ENCODE assay signal across 1 cellular context in genomic region chr9:129643706-129644105, GRCh38.
TF ChIP-seq lines count a peak whose summit lies in the region.

No MANE protein-coding gene starts in this region.

TF ChIP-seq in IMR-90, 13 proteins besides CTCF, POLR2A, EP300 and RAD21:
- TF ChIP-seq CHD1 (IDR thresholded peaks at IDR 0.05; ENCODE audit: low read depth, low read length) (no peak), FOS (IDR thresholded peaks at IDR 0.05; ENCODE audit: low read depth, low read length) (no peak), RCOR1 (IDR thresholded peaks at IDR 0.05; ENCODE audit: insufficient replicate concordance, low read length) (no peak), SMC3 (IDR thresholded peaks at IDR 0.05; ENCODE audit: low read depth, low read length) (no peak), BHLHE40 (IDR thresholded peaks at IDR 0.05; ENCODE audit: low read depth, low read length) (no peak), MAZ (IDR thresholded peaks at IDR 0.05; ENCODE audit: borderline replicate concordance, low read depth, low read length) (no peak), ELK1 (IDR thresholded peaks at IDR 0.05; ENCODE audit: borderline replicate concordance, low read depth, low read length) (no peak), CEBPB (IDR thresholded peaks at IDR 0.05; ENCODE audit: low read depth, low read length) (no peak), NFE2L2 (IDR thresholded peaks at IDR 0.05; ENCODE audit: low read depth, low read length) (no peak), RFX5 (IDR thresholded peaks at IDR 0.05; ENCODE audit: low read depth, low read length) (no peak), MAFK (IDR thresholded peaks at IDR 0.05; ENCODE audit: low read depth, low read length) (no peak), MXI1 (IDR thresholded peaks at IDR 0.05; ENCODE audit: borderline replicate concordance, low read depth, low read length) (no peak)
- TF ChIP-seq, protein P1, sequence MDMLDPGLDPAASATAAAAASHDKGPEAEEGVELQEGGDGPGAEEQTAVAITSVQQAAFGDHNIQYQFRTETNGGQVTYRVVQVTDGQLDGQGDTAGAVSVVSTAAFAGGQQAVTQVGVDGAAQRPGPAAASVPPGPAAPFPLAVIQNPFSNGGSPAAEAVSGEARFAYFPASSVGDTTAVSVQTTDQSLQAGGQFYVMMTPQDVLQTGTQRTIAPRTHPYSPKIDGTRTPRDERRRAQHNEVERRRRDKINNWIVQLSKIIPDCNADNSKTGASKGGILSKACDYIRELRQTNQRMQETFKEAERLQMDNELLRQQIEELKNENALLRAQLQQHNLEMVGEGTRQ (IDR thresholded peaks at IDR 0.05; ENCODE audit: low read depth, low read length) = no peak
TF ChIP-seq in IMR-90: peak in this region for 0.
